Comparison of ENCODE assay signal across 8 cellular contexts in genomic region chr6:38973178-38974057, GRCh38.
DNase-seq lines count a peak whose midpoint lies in the region; ATAC-seq, FAIRE-seq and TF ChIP-seq lines count a peak whose summit lies in the region.

No MANE protein-coding gene starts in this region.

- intact Hi-C loops in PC-3 (cut with micrococcal nuclease) = loop anchor here (1.0 to 5.0 kb wide), 3 partner anchors 189 to 337 kb away; no protein-coding TSS in a partner anchor
- intact Hi-C loops in left lung (cut with DNase I) = no loop called here

- BruUV-seq in PC-3 (replicated peaks; lab: Mats Ljungman, UMichigan) = no TSS peak

- H3K4me2 ChIP-seq in PC-3 (ENCODE audit: low read length) = no peak overlapping the region

- peak; percentile 89 for TF ChIP-seq CTCF in PC-3 (conservative IDR thresholded peaks at IDR 0.05; ENCODE audit: low read depth, low read length)
- peak; percentile 29 to 48 for TF ChIP-seq CTCF in left lung (IDR thresholded peaks at IDR 0.05)

- no peaks in the 10 kb centered on the region for H3K9me3 Mint-ChIP-seq in activated naive CD4-positive, alpha-beta T cell treated with anti-CD3 and anti-CD28 coated beads, Interleukin-2, amount 50 U/mL, for 72 hours

- H3F3A ChIP-seq in PC-3 (ENCODE audit: low read length, unreplicated experiment) = no peaks in the 10 kb centered on the region

- no peak overlapping the region for H3K27ac ChIP-seq in PC-3 (ENCODE audit: low read length)
- no peak overlapping the region for H3K27ac ChIP-seq in left lung

- no peak overlapping the region for H2AFZ ChIP-seq in PC-3 (ENCODE audit: low read length)

- H3K79me2 ChIP-seq in PC-3 (ENCODE audit: low read length) = no peaks in the 10 kb centered on the region

- no peaks in the 10 kb centered on the region for H3K36me3 Mint-ChIP-seq in activated naive CD4-positive, alpha-beta T cell treated with anti-CD3 and anti-CD28 coated beads, Interleukin-2, amount 50 U/mL, for 72 hours

- ATAC-seq in activated naive CD4-positive, alpha-beta T cell treated with anti-CD3 and anti-CD28 coated beads, Interleukin-2, amount 50 U/mL, for 72 hours = peak; percentile 85 to 93
- peak; percentile 92 for ATAC-seq in PC-3
- ATAC-seq in left lung = peak; percentile 94
- no peak for ATAC-seq in HG03196 (IDR thresholded peaks at IDR 0.05; ENCODE audit: unreplicated experiment)

- DNase-seq in activated naive CD4-positive, alpha-beta T cell treated with anti-CD3 and anti-CD28 coated beads, Interleukin-2, amount 50 U/mL, for 72 hours (ENCODE audit: low spot score in 2 of 2) = peak in 1 of 2 donors; percentile 32
- DNase-seq in activated naive CD4-positive, alpha-beta T cell (lab: John Stamatoyannopoulos, UW) = no peak
- peak; percentile 57 for DNase-seq in KBM-7
- DNase-seq in PC-3 = peak; percentile 87
- DNase-seq in cerebellar cortex (ENCODE audit: low spot score) = peak; percentile 54
- no peak for DNase-seq in left lung
- DNase-seq in urothelium cell line (ENCODE audit: low spot score) = peak; percentile 68

- CTCF ChIA-PET in PC-3 (lab: Charles Lee) = interaction anchor here (1.0 to 1.4 kb wide), 4 partner anchors 40 to 333 kb away, joined by 3 to 7 read pairs (median 3); no protein-coding TSS in a partner anchor

- H3K27ac Mint-ChIP-seq in activated naive CD4-positive, alpha-beta T cell treated with anti-CD3 and anti-CD28 coated beads, Interleukin-2, amount 50 U/mL, for 72 hours = no peak overlapping the region

- FAIRE-seq in urothelium cell line (lab: Jason Lieb, UNC) = peak; percentile 55

- no peaks in the 10 kb centered on the region for H4K20me1 ChIP-seq in PC-3 (ENCODE audit: low read length)

- H3K4me1 ChIP-seq in PC-3 (ENCODE audit: insufficient read depth, low read length) (peaks cover 17% of the 10 kb centered on the region), left lung (no peaks in the 10 kb centered on the region)

- no peak overlapping the region for H3K9ac ChIP-seq in PC-3 (ENCODE audit: low read length)

- in situ Hi-C loops in KBM-7 (cut with MboI; ENCODE audit: low pct_unique_long_range_greater_than_20kb, low sequenced_read_pairs) = no loop called here

- H3K4me3 ChIP-seq in PC-3 (ENCODE audit: low read length) (no peak overlapping the region), left lung (no peak overlapping the region)

- POLR2A ChIA-PET in PC-3 (lab: Charles Lee; ENCODE audit: unreplicated experiment) = no interaction called here

- H3K27me3 ChIP-seq in PC-3 (ENCODE audit: low read length) = peaks cover 35% of the 10 kb centered on the region
- peaks cover 0 to 9% of the 10 kb centered on the region in 2 donors for H3K27me3 ChIP-seq in left lung

- H3K36me3 ChIP-seq in PC-3 (ENCODE audit: low read depth, low read length) = no peaks in the 10 kb centered on the region
- H3K36me3 ChIP-seq in left lung = no peaks in the 10 kb centered on the region

- H3K9me3 ChIP-seq in PC-3 (ENCODE audit: low read length) (no peaks in the 10 kb centered on the region), left lung (no peaks in the 10 kb centered on the region)

- H3K9me2 ChIP-seq in PC-3 (replicated peaks; ENCODE audit: low read length) = no peaks in the 10 kb centered on the region

Comparison
In these comparisons a context has a peak if more than half of its experiments do, and no peak if none do; other contexts are left out.
1. DNase-seq: peak in KBM-7 (single experiment), PC-3 (single experiment), cerebellar cortex (single experiment) and urothelium cell line (single experiment); none in activated naive CD4-positive, alpha-beta T cell (0 of 4) and left lung (0 of 2).